In genomic region chr14:76434220-76434619, GRCh38 we compare ENCODE assay signal across 17 cellular contexts. TPM values are rescaled to one million over a fixed set of nuclear protein-coding genes. Genes with fewer than 3 reads are reported as not detected.
"Had no signal": no experiment of that assay in that cellular context is flagged by ENCODE, and none has a peak within 500 bp of the region (broad histone marks: within the 10 kb centered on the region; RNA-seq: fewer than 3 reads in every experiment).

No MANE protein-coding gene starts in this region.

- H3K27me3 ChIP-seq: colonic mucosa, gastroesophageal sphincter, heart left ventricle, upper lobe of left lung had no signal

- H3K36me3 ChIP-seq: colonic mucosa, esophagus squamous epithelium, gastroesophageal sphincter, heart left ventricle, upper lobe of left lung had no signal

- H3K9me3 ChIP-seq: colonic mucosa, esophagus squamous epithelium, gastroesophageal sphincter, heart left ventricle, upper lobe of left lung had no signal

- H3K27ac ChIP-seq: colonic mucosa, esophagus squamous epithelium, gastroesophageal sphincter, heart left ventricle, upper lobe of left lung had no signal

- H3K4me1 ChIP-seq: colonic mucosa, esophagus squamous epithelium, gastroesophageal sphincter, heart left ventricle, upper lobe of left lung had no signal

- FAIRE-seq: bronchial epithelial cell, islet of Langerhans had no signal

- DNase-seq: activated CD8-positive, alpha-beta memory T cell treated with anti-CD3 and anti-CD28 coated beads, Interleukin-2, amount 50 U/mL, for 4 hours; activated naive CD4-positive, alpha-beta T cell treated with Interleukin-2 at 50 U/mL for 16 hours; activated T-cell treated with anti-CD3 and anti-CD28 coated beads, Interleukin-2, amount 50 U/mL, for 24 hours; amygdala; colonic mucosa; esophagus squamous epithelium; heart left ventricle; occipital lobe; stimulated activated CD4-positive, alpha-beta T cell treated with anti-CD3 and anti-CD28 coated beads, Interleukin-2, amount 100 ng/mL, for 48 hours; stimulated activated CD8-positive, alpha-beta memory T cell treated with anti-CD3 and anti-CD28 coated beads, Interleukin-4, amount 100 ng/mL, for 48 hours; stimulated activated naive B cell treated with anti-CD40 and anti-IgM and Interleukin-4, amounts not matched to agents 10 μg/mL and 1 μg/mL and 100 μg/mL, for 72 hours; T1000; upper lobe of left lung had no signal

- H3K4me3 ChIP-seq: colonic mucosa, esophagus squamous epithelium, gastroesophageal sphincter, heart left ventricle, upper lobe of left lung had no signal

RNA-seq across cellular contexts. Expression of gene ESRRB, which starts 58.3 kb away (rescaled TPM):
- total RNA-seq: bronchial epithelial cell, esophagus squamous epithelium, temporal lobe had no signal
